Comparison of ENCODE assay signal across 8 cellular contexts in the genomic region with DNA sequence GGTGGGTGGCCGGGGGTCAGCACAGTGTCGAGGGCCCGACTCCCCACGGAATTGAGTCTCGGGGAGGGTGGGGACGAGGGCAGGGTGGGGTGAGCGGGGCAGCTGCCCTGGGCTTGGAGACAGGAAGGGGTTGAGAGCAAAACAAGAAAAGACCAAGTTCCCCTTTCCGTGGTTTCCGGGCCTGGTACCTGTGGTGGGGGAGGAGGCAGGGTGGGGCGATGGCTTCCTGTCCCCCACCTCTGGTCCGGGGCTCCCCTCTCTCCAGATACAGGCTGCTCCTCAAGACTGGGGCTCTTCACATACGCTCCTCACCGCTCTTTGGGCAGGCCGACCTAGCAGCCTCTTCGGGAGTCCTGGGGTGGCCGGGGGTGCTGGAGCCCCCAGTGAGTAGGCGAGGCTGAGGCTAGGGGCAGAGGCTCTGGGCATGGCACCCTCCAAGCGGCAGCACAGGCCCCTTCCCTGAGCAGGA. TPM values are rescaled to one million over a fixed set of nuclear protein-coding genes. Genes with fewer than 3 reads are reported as not detected.
DNase-seq lines count a peak whose midpoint lies in the region; ATAC-seq, FAIRE-seq and TF ChIP-seq lines count a peak whose summit lies in the region.

No MANE protein-coding gene starts in this region.

- intact Hi-C loops in body of pancreas (cut with DNase I): no loop called here

- TF ChIP-seq POLR2A in body of pancreas (IDR thresholded peaks at IDR 0.05): no peak

- H3K4me3 ChIP-seq in body of pancreas: peak overlapping the region in 1 of 2 donors; percentile 1

- peak overlapping the region in 2 of 4 donors; percentile 36 to 78 for H3K27ac ChIP-seq in body of pancreas

- H3K27me3 ChIP-seq in body of pancreas: no peaks in the 10 kb centered on the region

- H3K4me1 ChIP-seq in body of pancreas: peaks cover 17% of the 10 kb centered on the region

- 3 to 20% methylated on average over 11 to 16 of the region's 18 CpGs for WGBS in body of pancreas, 2 donors

- FAIRE-seq in GM18507 (lab: Jason Lieb, UNC): peak; percentile 96

- DNase-seq in GM18507 (ENCODE audit: extremely low spot score, insufficient read length, low read depth) (peak; percentile 60), T-helper 9 cell (peak; percentile 67), body of pancreas (peak; percentile 13 to 41 (median 16)), medulla oblongata (ENCODE audit: extremely low spot score) (peak; percentile 22), NCI-H187 (lab: John Stamatoyannopoulos, UW) (no peak), A172 (ENCODE audit: low spot score) (no peak)
- peak; percentile 54 to 59 for DNase-seq in stimulated activated CD8-positive, alpha-beta memory T cell treated with anti-CD3 and anti-CD28 coated beads, Interleukin-2, amount 100 ng/mL, for 1 hour (ENCODE audit: low read depth in 2 of 2)

- H3K36me3 ChIP-seq in body of pancreas (replicated peaks in 1 of 2; ENCODE audit: insufficient read depth in 1 of 2, low read depth in 2 of 2): no peaks in the 10 kb centered on the region

- H3K9me3 ChIP-seq in body of pancreas: no peaks in the 10 kb centered on the region

- TF ChIP-seq CTCF in body of pancreas (IDR thresholded peaks at IDR 0.05): no peak

- ATAC-seq in HG03039 (IDR thresholded peaks at IDR 0.05; ENCODE audit: unreplicated experiment): peak; percentile 16
- no peak for ATAC-seq in body of pancreas

RNA-seq across cellular contexts. Expression of a gene that starts 0.6 kb away (rescaled TPM):
- 10 to 100 TPM in 1 of 2 donors, 1 to 10 TPM in 1; 8.2 to 17.4 TPM for total RNA-seq in body of pancreas
- 12.0 and 16.0 TPM in 2 replicates for total RNA-seq in A172 (2014; rRNA removed; shearing (Covaris generic))

RNA-seq across cellular contexts. Expression of a gene that starts 9.5 kb away (rescaled TPM):
- 10 to 100 TPM; 47.5 to 54.7 TPM for total RNA-seq in body of pancreas
- 246 and 504 TPM in 2 replicates for total RNA-seq in A172 (2014; rRNA removed; shearing (Covaris generic))

RNA-seq across cellular contexts. Expression of a gene that starts 9.7 kb away (rescaled TPM):
- total RNA-seq in body of pancreas: 10 to 100 TPM; 41.5 to 65.3 TPM
- total RNA-seq in A172 (2014; rRNA removed; shearing (Covaris generic)): 9.8 and 57.9 TPM in 2 replicates

RNA-seq across cellular contexts. Expression of a gene that starts 15.1 kb away (rescaled TPM):
- total RNA-seq in body of pancreas: 10 to 100 TPM in 1 of 2 donors, 1 to 10 TPM in 1; 5.7 to 63.3 TPM
- total RNA-seq in A172 (2014; rRNA removed; shearing (Covaris generic)): 5.1 and 6.6 TPM in 2 replicates

Comparison
In these comparisons a context has a peak if more than half of its experiments do, and no peak if none do; other contexts are left out.
1. DNase-seq: peak in GM18507 (single experiment), T-helper 9 cell (single experiment), body of pancreas (4 of 4), medulla oblongata (single experiment) and stimulated activated CD8-positive, alpha-beta memory T cell treated with anti-CD3 and anti-CD28 coated beads, Interleukin-2, amount 100 ng/mL, for 1 hour (2 of 2); none in NCI-H187 (0 of 2) and A172 (single experiment).